10 cellular contexts compared by ENCODE assay signal in the genomic region with DNA sequence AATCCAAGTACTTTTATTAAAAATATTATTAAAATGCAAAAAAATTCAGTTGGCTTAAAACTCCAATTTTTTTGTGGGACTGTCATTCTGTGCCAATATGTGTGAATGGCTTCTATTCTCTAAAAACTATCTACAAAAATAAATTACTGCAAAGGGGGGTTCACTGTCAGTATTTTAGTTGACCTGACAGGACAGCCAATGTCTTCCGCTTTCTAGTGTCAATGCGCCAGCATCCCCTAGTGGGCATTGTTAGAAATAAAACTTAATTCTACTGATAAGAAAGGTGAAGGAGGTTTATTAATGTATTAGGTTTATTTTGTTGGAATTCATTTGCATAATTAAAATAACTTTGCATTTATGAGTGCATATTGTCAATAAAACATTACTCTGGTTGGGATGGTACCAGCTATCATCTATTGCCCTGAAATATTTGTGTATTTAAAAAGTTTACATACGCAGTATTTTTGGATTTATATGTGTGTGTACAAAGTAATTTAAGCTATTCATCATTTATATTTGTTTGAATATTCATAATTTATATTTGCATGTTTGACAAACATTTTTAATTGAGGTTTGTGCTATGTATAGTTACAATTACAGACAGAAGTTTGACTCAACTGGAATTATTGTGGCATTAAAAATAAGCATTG.
DNase-seq lines count a peak whose midpoint lies in the region; ATAC-seq, FAIRE-seq and TF ChIP-seq lines count a peak whose summit lies in the region.
"Had no signal": no experiment of that assay in that cellular context is flagged by ENCODE, and none has a peak within 500 bp of the region (broad histone marks: within the 10 kb centered on the region; RNA-seq: fewer than 3 reads in every experiment).

No MANE protein-coding gene starts in this region.

- H2BK15ac ChIP-seq in H1 (ENCODE audit: low read length) = no peak overlapping the region

- H2BK20ac ChIP-seq in H1 (ENCODE audit: low read length) = no peak overlapping the region

- no peak overlapping the region for H2AFZ ChIP-seq in H1 (ENCODE audit: low read length)

- WGBS in H1 (ENCODE audit: extremely low coverage in 1 of 2, insufficient coverage in 1 of 2, insufficient read length in 1 of 2, insufficient replicate concordance in 2 of 2, low coverage in 1 of 2, low lambda C conversion rate in 2 of 2, missing lambda C conversion rate in 1 of 2), 2 experiments = 39% methylated on average over 3 of the region's 3 CpGs; no CpG with 5 or more reads in 1 of the 2 experiments
- 79 to 82% (median 80%) methylated on average over 3 of the region's 3 CpGs for WGBS in ovary, 3 donors

- POLR2A ChIA-PET in Panc1 (lab: Charles Lee) = no interaction called here
- POLR2A ChIA-PET in H1 (lab: Charles Lee; ENCODE audit: partially characterized antibody) = no interaction called here

- H3K4me3 ChIP-seq in Panc1 (ENCODE audit: low read depth in 2 of 2, low read length in 2 of 2) (no peak overlapping the region), H1 (ENCODE audit: extremely low read depth in 1 of 4, insufficient read depth in 2 of 4, low read depth in 3 of 4, low read length in 4 of 4) (no peak overlapping the region), ovary (no peak overlapping the region)
- H3K4me3 ChIP-seq: BLaER1 treated with 17β-estradiol and CSF1 and Interleukin-3, amounts not matched to agents 10 nM and 100 nM had no signal

- no peaks in the 10 kb centered on the region for H3K79me1 ChIP-seq in H1 (ENCODE audit: low read depth, low read length)

- ATAC-seq in HG02885 (IDR thresholded peaks at IDR 0.05; ENCODE audit: poor library complexity, unreplicated experiment) = peak; percentile 63
- ATAC-seq in Panc1 = no peak
- no peak for ATAC-seq in HG03097 (IDR thresholded peaks at IDR 0.05; ENCODE audit: low FRiP score, unreplicated experiment)
- no peak for ATAC-seq in esophagus mucosa
- ATAC-seq: naive thymus-derived CD8-positive, alpha-beta T cell had no signal

- peak; percentile 83 for TF ChIP-seq CTCF in Panc1 (IDR thresholded peaks at IDR 0.05)
- TF ChIP-seq CTCF in H1 (IDR thresholded peaks at IDR 0.05; ENCODE audit: control extremely low read depth in 1 of 3, insufficient read depth in 1 of 3, low read depth in 1 of 3, low read length in 3 of 3) = peak; percentile 25 to 69 (median 62)
- TF ChIP-seq CTCF in ovary (IDR thresholded peaks at IDR 0.05) = peak; percentile 12 to 44 (median 39)

- H3K14ac ChIP-seq in H1 (ENCODE audit: insufficient read length) = no peak overlapping the region

- no peak overlapping the region for H4K5ac ChIP-seq in H1 (ENCODE audit: insufficient read length, low read depth, low read length)

- peak; percentile 82 to 87 for TF ChIP-seq RAD21 in H1 (IDR thresholded peaks at IDR 0.05 in 1 of 2, conservative IDR thresholded peaks at IDR 0.05 in 1 of 2; ENCODE audit: low read depth in 2 of 2, low read length in 2 of 2)

- no peaks in the 10 kb centered on the region for H3K27me3 ChIP-seq in Panc1 (ENCODE audit: control insufficient read depth, insufficient read depth, low read length)
- no peaks in the 10 kb centered on the region for H3K27me3 ChIP-seq in H1 (replicated peaks in 1 of 4; ENCODE audit: control insufficient read depth in 3 of 4, extremely low read depth in 1 of 4, insufficient read depth in 3 of 4, low read length in 3 of 4)
- no peaks in the 10 kb centered on the region for H3K27me3 ChIP-seq in ovary
- H3K27me3 ChIP-seq: BLaER1 treated with 17β-estradiol and CSF1 and Interleukin-3, amounts not matched to agents 10 nM and 100 nM had no signal

- H3K9me3 ChIP-seq in Panc1 (ENCODE audit: control insufficient read depth, insufficient read depth, low read depth, low read length) = no peaks in the 10 kb centered on the region
- H3K9me3 ChIP-seq in H1 (ENCODE audit: insufficient read depth in 2 of 2, low read depth in 1 of 2, low read length in 1 of 2) = no peaks in the 10 kb centered on the region
- no peaks in the 10 kb centered on the region for H3K9me3 ChIP-seq in ovary
- H3K9me3 ChIP-seq: BLaER1 treated with 17β-estradiol and CSF1 and Interleukin-3, amounts not matched to agents 10 nM and 100 nM had no signal

- no peak overlapping the region for H3K4ac ChIP-seq in H1 (replicated peaks; ENCODE audit: insufficient read length, low read depth, low read length)

- H3K27ac ChIP-seq in Panc1 (ENCODE audit: low read length) (no peak overlapping the region), H1 (ENCODE audit: low read depth, low read length) (no peak overlapping the region), ovary (no peak overlapping the region)
- H3K27ac ChIP-seq: BLaER1 treated with 17β-estradiol and CSF1 and Interleukin-3, amounts not matched to agents 10 nM and 100 nM had no signal

- TF ChIP-seq EP300 in H1 (IDR thresholded peaks at IDR 0.05; ENCODE audit: borderline replicate concordance in 1 of 2, low read depth in 2 of 2, low read length in 2 of 2) (no peak), ovary (IDR thresholded peaks at IDR 0.05) (no peak)

- H3K36me3 ChIP-seq in Panc1 (ENCODE audit: control insufficient read depth, insufficient read depth, low read length) (no peaks in the 10 kb centered on the region), H1 (ENCODE audit: control insufficient read depth in 2 of 4, insufficient read depth in 4 of 4, low read length in 3 of 4) (no peaks in the 10 kb centered on the region), ovary (no peaks in the 10 kb centered on the region)
- H3K36me3 ChIP-seq: BLaER1 treated with 17β-estradiol and CSF1 and Interleukin-3, amounts not matched to agents 10 nM and 100 nM had no signal

- FAIRE-seq in H1 (lab: Jason Lieb, UNC) = no peak

- H3K4me1 ChIP-seq in Panc1 (ENCODE audit: control insufficient read depth, insufficient read depth, low read length) (no peaks in the 10 kb centered on the region), H1 (replicated peaks in 1 of 4; ENCODE audit: control insufficient read depth in 3 of 4, insufficient read depth in 4 of 4, low read length in 3 of 4) (no peaks in the 10 kb centered on the region), ovary (ENCODE audit: insufficient read depth) (no peaks in the 10 kb centered on the region)

- H3K4me2 ChIP-seq in H1 (ENCODE audit: insufficient read depth in 1 of 2, low read depth in 2 of 2, low read length in 2 of 2) = no peak overlapping the region
- H3K4me2 ChIP-seq: BLaER1 treated with 17β-estradiol and CSF1 and Interleukin-3, amounts not matched to agents 10 nM and 100 nM had no signal

- H3K79me2 ChIP-seq in H1 (ENCODE audit: control insufficient read depth in 1 of 2, insufficient read depth in 2 of 2, low read length in 2 of 2) = no peaks in the 10 kb centered on the region

- in situ Hi-C loops in Panc1 (cut with HindIII; ENCODE audit: low pct_unique_long_range_greater_than_20kb, low sequenced_read_pairs) = no loop called here

- H3K18ac ChIP-seq in H1 (ENCODE audit: extremely low read depth, low read length) = no peak overlapping the region

- H2AK5ac ChIP-seq in H1 (ENCODE audit: low read depth, low read length) = no peak overlapping the region

- no peak overlapping the region for H3K23ac ChIP-seq in H1 (ENCODE audit: insufficient read length)

- H2BK5ac ChIP-seq in H1 (ENCODE audit: low read depth, low read length) = no peak overlapping the region

- DNase-seq in DMS79 treated with DMSO at 0.1 percent for 48 hours (lab: John Stamatoyannopoulos, UW) = peak; percentile 17
- no peak for DNase-seq in DMS79 (lab: John Stamatoyannopoulos, UW)
- no peak for DNase-seq in Panc1 (ENCODE audit: low read depth, low spot score)
- DNase-seq in H1 (ENCODE audit: low read depth in 1 of 2, low spot score in 2 of 2) = no peak
- DNase-seq in ovary = peak in 1 of 5 donors; percentile 23

- no peak overlapping the region for H4K91ac ChIP-seq in H1 (replicated peaks; ENCODE audit: insufficient read length, low read length)

- no peak overlapping the region for H3K9ac ChIP-seq in H1 (replicated peaks in 1 of 4; ENCODE audit: extremely low read depth in 1 of 4, low read depth in 3 of 4, low read length in 3 of 4)
- H3K9ac ChIP-seq: BLaER1 treated with 17β-estradiol and CSF1 and Interleukin-3, amounts not matched to agents 10 nM and 100 nM had no signal

- H4K8ac ChIP-seq in H1 (ENCODE audit: extremely low read depth, insufficient read depth, low read length) = no peak overlapping the region

- no peak overlapping the region for H2BK120ac ChIP-seq in H1 (replicated peaks; ENCODE audit: low read depth, low read length)

- H2BK12ac ChIP-seq in H1 (ENCODE audit: low read depth, low read length) = no peak overlapping the region

- no peaks in the 10 kb centered on the region for H4K20me1 ChIP-seq in H1 (replicated peaks in 1 of 2; ENCODE audit: control insufficient read depth in 1 of 2, insufficient read depth in 2 of 2, low read length in 2 of 2)
- H4K20me1 ChIP-seq: BLaER1 treated with 17β-estradiol and CSF1 and Interleukin-3, amounts not matched to agents 10 nM and 100 nM had no signal

- no peaks in the 10 kb centered on the region for H3K23me2 ChIP-seq in H1 (ENCODE audit: low read depth, low read length)

- intact Hi-C loops in Panc1 (cut with micrococcal nuclease; ENCODE audit: unreplicated experiment) = loop anchor here (5.0 kb wide), 1 partner anchor 655 kb away; no protein-coding TSS in a partner anchor
- intact Hi-C loops in ovary (cut with DNase I) = no loop called here

- CTCF ChIA-PET in Panc1 (lab: Charles Lee) = no interaction called here
- CTCF ChIA-PET in H1 (lab: Charles Lee; ENCODE audit: partially characterized antibody) = interaction anchor here (0.7 to 2.0 kb wide), 11 partner anchors 18 to 528 kb away, joined by 3 to 9 read pairs (median 5); partner anchors contain the start of gene FLRT2

- H3K56ac ChIP-seq in H1 (replicated peaks; ENCODE audit: insufficient read length, low read depth, low read length) = no peak overlapping the region

- TF ChIP-seq POLR2A in H1 (IDR thresholded peaks at IDR 0.05; ENCODE audit: control extremely low read depth in 1 of 2, low read depth in 2 of 2, low read length in 2 of 2) (no peak), ovary (IDR thresholded peaks at IDR 0.05) (no peak)

- BruUV-seq in Panc1 (replicated peaks; lab: Mats Ljungman, UMichigan) = no TSS peak

TF ChIP-seq in H1, 55 proteins besides CTCF, POLR2A, EP300 and RAD21 (continues in another document):
- TF ChIP-seq RXRA (IDR thresholded peaks at IDR 0.05; ENCODE audit: insufficient read depth, low read depth, low read length) (no peak), PHF8 (conservative IDR thresholded peaks at IDR 0.05; ENCODE audit: low read depth, low read length) (no peak), RNF2 (IDR thresholded peaks at IDR 0.05; ENCODE audit: borderline replicate concordance, low read depth, low read length, missing control alignments, poor library complexity, severe bottlenecking) (no peak)
